ENCODE assay signal across 30 cellular contexts in the genomic region with DNA sequence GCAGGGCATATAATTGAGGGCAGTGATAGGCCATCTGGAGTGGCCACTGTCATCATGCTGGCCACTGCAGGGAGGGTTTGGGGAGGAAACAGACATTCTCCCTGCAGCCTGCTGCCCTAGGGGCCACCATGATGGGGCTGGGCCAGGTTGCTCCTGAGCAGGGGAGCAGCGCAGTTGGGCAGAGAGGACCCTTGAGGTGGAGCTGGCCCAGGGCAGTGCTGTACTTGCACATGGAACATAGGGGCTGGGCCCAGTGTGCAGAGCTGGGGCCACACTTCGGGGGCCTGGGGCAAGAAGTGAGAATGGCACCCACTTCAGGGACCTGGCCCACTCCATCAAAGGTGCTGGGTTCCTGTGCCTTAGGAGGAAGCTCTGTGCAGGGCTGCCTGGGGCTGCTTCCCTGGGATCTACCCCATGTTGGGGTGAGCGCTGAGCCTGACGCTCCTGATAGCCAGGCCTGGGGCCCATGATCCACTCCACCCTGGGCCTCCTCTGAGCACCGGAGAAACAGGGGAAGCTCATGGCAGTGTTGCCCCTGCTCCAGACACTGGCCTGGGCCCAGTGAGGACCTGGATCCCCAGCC.
"Had no signal": no experiment of that assay in that cellular context is flagged by ENCODE, and none has a peak within 500 bp of the region (broad histone marks: within the 10 kb centered on the region; RNA-seq: fewer than 3 reads in every experiment).

No MANE protein-coding gene starts in this region.

- H3K27ac Mint-ChIP-seq: memory B cell; mesothelial cell of epicardium; naive B cell; natural killer cell treated with Interleukin-12 subunit alpha and Interleukin-12 subunit beta and Interleukin-15 and Interleukin-18, amount 100 ng/mL, for 72 hours; stimulated activated effector memory CD8-positive, alpha-beta T cell treated with anti-CD3 and anti-CD28 coated beads, Interleukin-12 subunit alpha, Interleukin-12 subunit beta, amount 100 ng/mL, for 72 hours had no signal

- H3K36me3 ChIP-seq: gastrocnemius medialis, neutrophil, prostate gland, right atrium auricular region, stomach, thyroid gland, uterus had no signal

- H3K4me3 Mint-ChIP-seq: memory B cell; mesothelial cell of epicardium; naive B cell; natural killer cell treated with Interleukin-12 subunit alpha and Interleukin-12 subunit beta and Interleukin-15 and Interleukin-18, amount 100 ng/mL, for 72 hours; neural crest cell; stimulated activated effector memory CD8-positive, alpha-beta T cell treated with anti-CD3 and anti-CD28 coated beads, Interleukin-12 subunit alpha, Interleukin-12 subunit beta, amount 100 ng/mL, for 72 hours had no signal

- H3K27me3 Mint-ChIP-seq: memory B cell had no signal

- H3K4me1 Mint-ChIP-seq: memory B cell; mesothelial cell of epicardium; naive B cell; neural crest cell; stimulated activated effector memory CD8-positive, alpha-beta T cell treated with anti-CD3 and anti-CD28 coated beads, Interleukin-12 subunit alpha, Interleukin-12 subunit beta, amount 100 ng/mL, for 72 hours had no signal

- H3K27ac ChIP-seq: epithelial cell of prostate, gastrocnemius medialis, hepatocyte, neutrophil, parathyroid adenoma, prostate gland, right atrium auricular region, stomach, thyroid gland, uterus had no signal

- H3K4me1 ChIP-seq: gastrocnemius medialis, parathyroid adenoma, prostate gland, right atrium auricular region, thyroid gland, uterus had no signal

- H3K27me3 ChIP-seq: gastrocnemius medialis, hepatocyte, right atrium auricular region, stomach, thyroid gland, uterus had no signal

- H3K9me3 ChIP-seq: gastrocnemius medialis, prostate gland, right atrium auricular region, thyroid gland had no signal

- ATAC-seq: esophagus mucosa; gastrocnemius medialis; left colon; mucosa of descending colon; sciatic nerve; stimulated activated effector memory CD8-positive, alpha-beta T cell treated with anti-CD3 and anti-CD28 coated beads, Interleukin-12 subunit alpha, Interleukin-12 subunit beta, amount 100 ng/mL, for 72 hours had no signal

- H3K36me3 Mint-ChIP-seq: stimulated activated effector memory CD8-positive, alpha-beta T cell treated with anti-CD3 and anti-CD28 coated beads, Interleukin-12 subunit alpha, Interleukin-12 subunit beta, amount 100 ng/mL, for 72 hours had no signal

- H3K4me3 ChIP-seq: gastrocnemius medialis, hepatocyte, lung, mucosa of descending colon, prostate gland, right atrium auricular region, smooth muscle cell, stomach, thyroid gland, uterus had no signal

- DNase-seq: cortex of kidney; effector CD4-positive, alpha-beta T cell; foreskin fibroblast; gastrocnemius medialis; left colon; mucosa of descending colon; naive B cell; stimulated activated CD4-positive, alpha-beta T cell treated with anti-CD3 and anti-CD28 coated beads, Interleukin-12 subunit alpha, Interleukin-12 subunit beta, amount 100 ng/mL, for 4 hours; stimulated activated CD4-positive, alpha-beta T cell treated with anti-CD3 and anti-CD28 coated beads, Interleukin-1b, Interleukin-23, amount 100 ng/mL, for 48 hours; stimulated activated CD4-positive, alpha-beta T cell treated with anti-CD3 and anti-CD28 coated beads, Interleukin-4, amount 100 ng/mL, for 1 hour; stimulated activated naive CD4-positive, alpha-beta T cell treated with Interleukin-2 at 50 U/mL for 16 hours; stomach; thyroid gland; trophoblast cell; uterus had no signal
